Comparison of ENCODE assay signal across 1 cellular context in genomic region chr10:7787857-7788639, GRCh38.
TF ChIP-seq lines count a peak whose summit lies in the region.

Gene ATP5F1C, plus strand, starts transcription at chr10:7788177. Its CDS starts 31 bp downstream, at chr10:7788208.
Gene KIN, minus strand, starts transcription at chr10:7787993. Its CDS starts 60 bp downstream, at chr10:7787933.

TF ChIP-seq in HCT116, 20 proteins besides CTCF, POLR2A, EP300 and RAD21 (continued from another document):
- peak; percentile 98 for TF ChIP-seq ZFX (IDR thresholded peaks at IDR 0.05)
- no peak for TF ChIP-seq SRF (IDR thresholded peaks at IDR 0.05; ENCODE audit: low read depth)
- peak; percentile 55; the same call in 1 of the 2 replicates for TF ChIP-seq SIN3A (IDR thresholded peaks at IDR 0.05; ENCODE audit: low read depth)
- no peak for TF ChIP-seq ATF3 (IDR thresholded peaks at IDR 0.05)
- TF ChIP-seq EZH2phosphoT487 (IDR thresholded peaks at IDR 0.05; ENCODE audit: borderline replicate concordance), result no peak
- peak; percentile 76 for TF ChIP-seq YY1 (IDR thresholded peaks at IDR 0.05; ENCODE audit: extremely low read depth, insufficient replicate concordance, low read depth, low read length)
- TF ChIP-seq MAX (IDR thresholded peaks at IDR 0.05), result no peak; the same call in 1 of the 2 replicates
